ENCODE assay signal across 8 cellular contexts in the genomic region with DNA sequence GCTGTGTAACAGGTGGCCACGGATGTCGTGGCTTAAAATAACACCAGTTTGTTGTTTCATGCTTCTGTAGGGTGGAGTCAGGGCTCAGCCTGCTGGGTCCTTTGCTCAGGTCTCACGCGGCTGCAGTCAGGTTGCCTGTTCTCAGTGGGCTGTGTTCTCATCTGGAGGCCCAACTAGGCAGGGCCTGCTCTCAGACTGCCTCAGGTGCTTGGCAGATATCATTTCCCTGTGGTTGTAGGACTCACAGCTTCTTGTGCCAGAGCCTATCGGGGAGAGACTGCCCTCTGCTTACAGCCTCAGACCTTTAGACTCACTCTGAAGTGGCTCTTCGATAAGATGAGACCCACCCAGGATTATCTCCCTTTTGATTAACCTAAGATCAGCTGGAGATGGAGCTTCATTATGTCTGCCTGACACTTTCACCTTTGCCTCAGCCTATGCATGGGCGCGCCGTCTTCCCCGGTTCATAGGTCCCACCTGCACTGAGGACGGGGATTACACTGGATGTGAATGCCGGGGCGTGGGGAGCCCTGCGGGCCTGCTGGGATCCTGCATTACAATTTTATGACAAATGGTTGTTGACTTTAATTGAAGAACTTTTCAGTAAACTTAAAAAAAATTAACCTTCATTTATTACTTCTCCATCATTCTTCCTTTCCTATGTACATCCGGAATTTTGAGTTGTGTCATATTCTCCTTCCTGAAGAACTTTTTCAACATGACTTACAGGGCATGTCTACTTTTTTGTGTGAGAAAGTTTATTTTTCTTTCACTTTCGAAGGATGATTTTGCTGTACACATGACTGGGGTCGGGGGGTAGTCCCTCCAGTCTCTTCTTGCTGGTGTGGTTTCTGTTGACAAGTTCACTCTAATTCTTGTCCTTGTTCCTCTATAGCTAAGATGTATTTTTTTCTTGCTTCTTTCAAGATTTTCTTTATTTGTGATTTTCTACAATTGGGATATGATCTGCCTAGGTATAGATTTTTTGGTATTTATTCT. TPM values are rescaled to one million over a fixed set of nuclear protein-coding genes. Genes with fewer than 3 reads are reported as not detected.
DNase-seq lines count a peak whose midpoint lies in the region; ATAC-seq and TF ChIP-seq lines count a peak whose summit lies in the region.

No MANE protein-coding gene starts in this region.

- H3K9me3 ChIP-seq in A673 (ENCODE audit: low read depth, low read length, poor library complexity, severe bottlenecking), result no peaks in the 10 kb centered on the region

- no peak overlapping the region for H3K27ac ChIP-seq in A673 (ENCODE audit: low read depth, low read length, poor library complexity, severe bottlenecking)

- no peak overlapping the region for H3K4me3 ChIP-seq in A673 (ENCODE audit: low read depth, low read length, poor library complexity, severe bottlenecking)

- CTCF ChIA-PET in A673 (lab: Charles Lee), result no interaction called here

- intact Hi-C loops in A673 (cut with micrococcal nuclease; ENCODE audit: unreplicated experiment), result no loop called here

- DNase-seq in NAMALWA (ENCODE audit: low spot score), result peak; percentile 74
- DNase-seq in lung microvascular endothelial cell (ENCODE audit: low read depth in 2 of 2), result peak; percentile 50 to 72
- DNase-seq in DMS153 treated with DMSO at 0.1 percent for 48 hours (lab: John Stamatoyannopoulos, UW; ENCODE audit: unreplicated experiment), result no peak
- no peak for DNase-seq in A673 (ENCODE audit: low spot score)
- no peak for DNase-seq in NCI-H1930 (lab: John Stamatoyannopoulos, UW)
- no peak for DNase-seq in inferior parietal cortex (ENCODE audit: extremely low spot score)

- H3K4me1 ChIP-seq in A673 (ENCODE audit: insufficient read depth, low read length, poor library complexity, severe bottlenecking), result peaks cover 8% of the 10 kb centered on the region

- H3K36me3 ChIP-seq in A673 (ENCODE audit: insufficient read depth, low read length, poor library complexity, severe bottlenecking), result no peaks in the 10 kb centered on the region

- POLR2A ChIA-PET in A673 (lab: Charles Lee; ENCODE audit: low non-redundant PET), result no interaction called here

- no TSS peak for BruUV-seq in A673 (replicated peaks; lab: Mats Ljungman, UMichigan)

- ATAC-seq in GM18511 (IDR thresholded peaks at IDR 0.05; ENCODE audit: unreplicated experiment) (peak; percentile 77), GM21737 (IDR thresholded peaks at IDR 0.05; ENCODE audit: unreplicated experiment) (peak; percentile 67)

- no peaks in the 10 kb centered on the region for H3K27me3 ChIP-seq in A673 (replicated peaks; ENCODE audit: insufficient read depth, low read depth, low read length, poor library complexity)

- no peak for TF ChIP-seq CTCF in A673 (conservative IDR thresholded peaks at IDR 0.05; ENCODE audit: low read depth, low read length)

RNA-seq across cellular contexts. Expression of a gene that starts 55.5 kb away (rescaled TPM):
- total RNA-seq in lung microvascular endothelial cell (18.1 and 24.4 TPM in 2 replicates), A673 (2021) (21.2 and 21.8 TPM in 2 replicates)

Comparison
In these comparisons a context has a peak if more than half of its experiments do, and no peak if none do; other contexts are left out.
1. DNase-seq: peak in NAMALWA (single experiment) and lung microvascular endothelial cell (2 of 2); none in DMS153 treated with DMSO at 0.1 percent for 48 hours (single experiment), A673 (single experiment), NCI-H1930 (0 of 2) and inferior parietal cortex (single experiment).